In the genomic region with DNA sequence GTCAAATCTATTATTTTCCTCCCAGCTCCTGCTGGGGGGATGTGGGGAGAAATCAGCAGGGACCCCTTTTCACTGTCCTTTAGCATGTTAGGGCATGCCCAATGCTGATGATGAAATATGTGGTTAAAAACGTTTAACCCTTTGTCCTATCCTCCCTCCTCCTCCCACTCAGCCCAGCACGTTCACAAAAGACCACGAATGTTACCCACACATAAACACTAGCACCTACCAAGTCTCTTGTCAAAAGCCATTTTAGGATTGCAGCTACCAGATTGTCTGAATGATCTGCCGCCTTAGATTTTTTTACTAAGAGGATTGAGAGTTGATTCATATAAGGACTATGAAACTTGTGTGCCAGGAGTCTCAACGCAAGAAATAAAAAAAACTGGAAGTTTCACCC, we compare ENCODE assay signal across 1 cellular context.
TF ChIP-seq lines count a peak whose summit lies in the region.

No MANE protein-coding gene starts in this region.

TF ChIP-seq in GM23338, 12 proteins besides CTCF, POLR2A, EP300 and RAD21 (continued from another document):
- TF ChIP-seq ZNF462 (CRISPR knock-in tag; IDR thresholded peaks at IDR 0.05): no peak
- no peak for TF ChIP-seq POLR2AphosphoS5 (IDR thresholded peaks at IDR 0.05; ENCODE audit: low read depth)
- TF ChIP-seq EZH2 (IDR thresholded peaks at IDR 0.05; ENCODE audit: low read depth, unreplicated experiment): no peak
- no peak for TF ChIP-seq JUNB (IDR thresholded peaks at IDR 0.05; ENCODE audit: unreplicated experiment)
- TF ChIP-seq NANOG (IDR thresholded peaks at IDR 0.05; ENCODE audit: borderline replicate concordance): no peak
- no peak for TF ChIP-seq ZNF331 (CRISPR knock-in tag; IDR thresholded peaks at IDR 0.05; ENCODE audit: low read depth)
